In genomic region chr12:49340971-49341776, GRCh38 we compare ENCODE assay signal across 1 cellular context.
TF ChIP-seq lines count a peak whose summit lies in the region.

No MANE protein-coding gene starts in this region.

TF ChIP-seq in H1, 55 proteins besides CTCF, POLR2A, EP300 and RAD21:
- peak; percentile 62 for TF ChIP-seq EZH2 (IDR thresholded peaks at IDR 0.05; ENCODE audit: low read depth, low read length, severe bottlenecking)
- peak; percentile 84; the same call in 1 of the 2 replicates for TF ChIP-seq SUZ12 (IDR thresholded peaks at IDR 0.05; ENCODE audit: low read length)
- TF ChIP-seq GTF2F1 (IDR thresholded peaks at IDR 0.05; ENCODE audit: borderline replicate concordance, low read depth, low read length) = no peak
- no peak for TF ChIP-seq NANOG (IDR thresholded peaks at IDR 0.05; ENCODE audit: insufficient read depth, low read depth, low read length, poor library complexity, severe bottlenecking)
- TF ChIP-seq RNF2 (IDR thresholded peaks at IDR 0.05; ENCODE audit: borderline replicate concordance, low read depth, low read length, missing control alignments, poor library complexity, severe bottlenecking) = peak; percentile 52
